1 cellular context compared by ENCODE assay signal in the genomic region with DNA sequence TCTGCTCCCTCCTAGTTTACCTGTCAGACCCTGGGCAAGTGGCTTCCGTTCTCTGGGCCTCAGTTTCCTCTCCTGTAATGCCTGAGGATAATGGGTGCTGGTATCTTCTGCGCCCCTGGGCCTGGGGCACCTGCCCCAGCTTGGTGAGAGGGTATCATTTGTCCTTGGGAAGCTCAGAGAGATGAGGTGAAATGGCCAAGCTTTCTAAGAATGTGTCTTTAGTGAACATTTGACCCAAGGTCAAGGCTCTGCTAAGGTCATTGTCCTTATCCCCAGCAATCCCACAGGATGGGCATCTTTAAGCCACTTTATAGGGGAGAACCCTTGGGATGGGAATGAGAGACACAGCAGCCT.
TF ChIP-seq lines count a peak whose summit lies in the region.

No MANE protein-coding gene starts in this region.

TF ChIP-seq in HepG2, 621 proteins besides CTCF, POLR2A, EP300 and RAD21 (continued from another document):
- TF ChIP-seq ZNF569 (CRISPR knock-in tag; IDR thresholded peaks at IDR 0.05; ENCODE audit: borderline replicate concordance) (no peak), PBX2 (CRISPR knock-in tag; IDR thresholded peaks at IDR 0.05) (no peak), PLSCR1 (CRISPR knock-in tag; IDR thresholded peaks at IDR 0.05; ENCODE audit: borderline replicate concordance) (no peak), ZNF703 (CRISPR knock-in tag; IDR thresholded peaks at IDR 0.05; ENCODE audit: borderline replicate concordance) (no peak), TRIM22 (IDR thresholded peaks at IDR 0.05) (no peak), RARA (CRISPR knock-in tag; IDR thresholded peaks at IDR 0.05) (peak; percentile 26; the same call in 1 of the 2 replicates), THAP8 (CRISPR knock-in tag; IDR thresholded peaks at IDR 0.05; ENCODE audit: borderline replicate concordance) (no peak), FOXJ3 (CRISPR knock-in tag; IDR thresholded peaks at IDR 0.05; ENCODE audit: borderline replicate concordance) (no peak), TOE1 (CRISPR knock-in tag; IDR thresholded peaks at IDR 0.05) (no peak), SRF (IDR thresholded peaks at IDR 0.05; ENCODE audit: low read depth, low read length) (no peak), ZBTB39 (CRISPR knock-in tag; IDR thresholded peaks at IDR 0.05) (no peak)
- TF ChIP-seq, protein P1, sequence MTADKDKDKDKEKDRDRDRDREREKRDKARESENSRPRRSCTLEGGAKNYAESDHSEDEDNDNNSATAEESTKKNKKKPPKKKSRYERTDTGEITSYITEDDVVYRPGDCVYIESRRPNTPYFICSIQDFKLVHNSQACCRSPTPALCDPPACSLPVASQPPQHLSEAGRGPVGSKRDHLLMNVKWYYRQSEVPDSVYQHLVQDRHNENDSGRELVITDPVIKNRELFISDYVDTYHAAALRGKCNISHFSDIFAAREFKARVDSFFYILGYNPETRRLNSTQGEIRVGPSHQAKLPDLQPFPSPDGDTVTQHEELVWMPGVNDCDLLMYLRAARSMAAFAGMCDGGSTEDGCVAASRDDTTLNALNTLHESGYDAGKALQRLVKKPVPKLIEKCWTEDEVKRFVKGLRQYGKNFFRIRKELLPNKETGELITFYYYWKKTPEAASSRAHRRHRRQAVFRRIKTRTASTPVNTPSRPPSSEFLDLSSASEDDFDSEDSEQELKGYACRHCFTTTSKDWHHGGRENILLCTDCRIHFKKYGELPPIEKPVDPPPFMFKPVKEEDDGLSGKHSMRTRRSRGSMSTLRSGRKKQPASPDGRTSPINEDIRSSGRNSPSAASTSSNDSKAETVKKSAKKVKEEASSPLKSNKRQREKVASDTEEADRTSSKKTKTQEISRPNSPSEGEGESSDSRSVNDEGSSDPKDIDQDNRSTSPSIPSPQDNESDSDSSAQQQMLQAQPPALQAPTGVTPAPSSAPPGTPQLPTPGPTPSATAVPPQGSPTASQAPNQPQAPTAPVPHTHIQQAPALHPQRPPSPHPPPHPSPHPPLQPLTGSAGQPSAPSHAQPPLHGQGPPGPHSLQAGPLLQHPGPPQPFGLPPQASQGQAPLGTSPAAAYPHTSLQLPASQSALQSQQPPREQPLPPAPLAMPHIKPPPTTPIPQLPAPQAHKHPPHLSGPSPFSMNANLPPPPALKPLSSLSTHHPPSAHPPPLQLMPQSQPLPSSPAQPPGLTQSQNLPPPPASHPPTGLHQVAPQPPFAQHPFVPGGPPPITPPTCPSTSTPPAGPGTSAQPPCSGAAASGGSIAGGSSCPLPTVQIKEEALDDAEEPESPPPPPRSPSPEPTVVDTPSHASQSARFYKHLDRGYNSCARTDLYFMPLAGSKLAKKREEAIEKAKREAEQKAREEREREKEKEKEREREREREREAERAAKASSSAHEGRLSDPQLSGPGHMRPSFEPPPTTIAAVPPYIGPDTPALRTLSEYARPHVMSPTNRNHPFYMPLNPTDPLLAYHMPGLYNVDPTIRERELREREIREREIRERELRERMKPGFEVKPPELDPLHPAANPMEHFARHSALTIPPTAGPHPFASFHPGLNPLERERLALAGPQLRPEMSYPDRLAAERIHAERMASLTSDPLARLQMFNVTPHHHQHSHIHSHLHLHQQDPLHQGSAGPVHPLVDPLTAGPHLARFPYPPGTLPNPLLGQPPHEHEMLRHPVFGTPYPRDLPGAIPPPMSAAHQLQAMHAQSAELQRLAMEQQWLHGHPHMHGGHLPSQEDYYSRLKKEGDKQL (CRISPR knock-in tag; IDR thresholded peaks at IDR 0.05; ENCODE audit: low read depth) = no peak
